ENCODE assay signal across 20 cellular contexts in genomic region chr2:131030478-131030971, GRCh38.
DNase-seq lines count a peak whose midpoint lies in the region; ATAC-seq and TF ChIP-seq lines count a peak whose summit lies in the region.
"Had no signal": no experiment of that assay in that cellular context is flagged by ENCODE, and none has a peak within 500 bp of the region (broad histone marks: within the 10 kb centered on the region; RNA-seq: fewer than 3 reads in every experiment).

No MANE protein-coding gene starts in this region.

- no peak for TF ChIP-seq CTCF in adrenal gland (IDR thresholded peaks at IDR 0.05)

- H3K4me1 Mint-ChIP-seq in activated CD4-positive, alpha-beta T cell treated with anti-CD3 and anti-CD28 coated beads, Interleukin-2, amount 10 ng/mL, durations not matched to agents 7 days and 5 days, result no peaks in the 10 kb centered on the region
- H3K4me1 Mint-ChIP-seq: activated CD4-positive, alpha-beta memory T cell treated with anti-CD3 and anti-CD28 coated beads, Interleukin-2, amount 10 ng/mL, durations not matched to agents 7 days and 5 days had no signal

- no peaks in the 10 kb centered on the region for H3K36me3 ChIP-seq in adrenal gland (replicated peaks in 1 of 2)
- H3K36me3 ChIP-seq: neutrophil had no signal

- WGBS in adrenal gland, 4 donors, result 63 to 74% (median 65%) methylated on average over 10 to 13 of the region's 13 CpGs

- no peak overlapping the region for H3K27ac ChIP-seq in adrenal gland
- H3K27ac ChIP-seq: HL-60, neutrophil, PC-9 had no signal

- intact Hi-C loops in adrenal gland (cut with DNase I), result no loop called here

- no peaks in the 10 kb centered on the region for H3K9me3 Mint-ChIP-seq in activated CD4-positive, alpha-beta T cell treated with anti-CD3 and anti-CD28 coated beads, Interleukin-2, amount 10 ng/mL, durations not matched to agents 7 days and 5 days
- H3K9me3 Mint-ChIP-seq: activated CD4-positive, alpha-beta memory T cell treated with anti-CD3 and anti-CD28 coated beads, Interleukin-2, amount 10 ng/mL, durations not matched to agents 7 days and 5 days; activated T-helper 1 cell treated with anti-CD3 and anti-CD28 coated beads, Interleukin-12 subunit alpha, Interleukin-12 subunit beta, Interleukin-2, Interleukin-4 antibody, amounts not matched to agents 30 ng/mL and 10 ng/mL and 1 ng/mL, durations not matched to agents 14 hours and 24 hours and 36 hours; type B pancreatic cell had no signal

- TF ChIP-seq POLR2A in adrenal gland (IDR thresholded peaks at IDR 0.05), result no peak

- H3K4me1 ChIP-seq in adrenal gland (replicated peaks in 1 of 2), result peaks cover 0 to 3% of the 10 kb centered on the region in 2 donors
- H3K4me1 ChIP-seq: Caco-2 had no signal

- H3K9me3 ChIP-seq in adrenal gland (replicated peaks in 1 of 3), result no peaks in the 10 kb centered on the region
- H3K9me3 ChIP-seq: Caco-2 had no signal

- CTCF ChIA-PET in activated CD4-positive, alpha-beta T cell treated with anti-CD3 and anti-CD28 coated beads, Interleukin-2, amount 10 ng/mL, durations not matched to agents 7 days and 5 days (lab: Charles Lee), result interaction anchor here (1.6 kb wide), 1 partner anchor 11 kb away, joined by 3 read pairs; no protein-coding TSS in a partner anchor

- H3K4me3 Mint-ChIP-seq in activated CD4-positive, alpha-beta T cell treated with anti-CD3 and anti-CD28 coated beads, Interleukin-2, amount 10 ng/mL, durations not matched to agents 7 days and 5 days, result no peak overlapping the region
- H3K4me3 Mint-ChIP-seq: activated CD4-positive, alpha-beta memory T cell treated with anti-CD3 and anti-CD28 coated beads, Interleukin-2, amount 10 ng/mL, durations not matched to agents 7 days and 5 days; activated T-helper 1 cell treated with anti-CD3 and anti-CD28 coated beads, Interleukin-12 subunit alpha, Interleukin-12 subunit beta, Interleukin-2, Interleukin-4 antibody, amounts not matched to agents 30 ng/mL and 10 ng/mL and 1 ng/mL, durations not matched to agents 14 hours and 24 hours and 36 hours; HFFc6; type B pancreatic cell had no signal

- H3K4me3 ChIP-seq in adrenal gland, result no peak overlapping the region
- H3K4me3 ChIP-seq: PC-9 had no signal

- no peak for ATAC-seq in HG03175 (IDR thresholded peaks at IDR 0.05; ENCODE audit: unreplicated experiment)

- H3K36me3 Mint-ChIP-seq in activated CD4-positive, alpha-beta T cell treated with anti-CD3 and anti-CD28 coated beads, Interleukin-2, amount 10 ng/mL, durations not matched to agents 7 days and 5 days (ENCODE audit: low read depth), result no peaks in the 10 kb centered on the region

- peaks cover 43% of the 10 kb centered on the region for H3K27me3 Mint-ChIP-seq in activated CD4-positive, alpha-beta T cell treated with anti-CD3 and anti-CD28 coated beads, Interleukin-2, amount 10 ng/mL, durations not matched to agents 7 days and 5 days

- POLR2A ChIA-PET in activated CD4-positive, alpha-beta T cell treated with anti-CD3 and anti-CD28 coated beads, Interleukin-2, amount 10 ng/mL, durations not matched to agents 7 days and 5 days (lab: Charles Lee), result no interaction called here

- H3K27ac Mint-ChIP-seq in activated CD4-positive, alpha-beta T cell treated with anti-CD3 and anti-CD28 coated beads, Interleukin-2, amount 10 ng/mL, durations not matched to agents 7 days and 5 days, result no peak overlapping the region
- H3K27ac Mint-ChIP-seq: activated CD4-positive, alpha-beta memory T cell treated with anti-CD3 and anti-CD28 coated beads, Interleukin-2, amount 10 ng/mL, durations not matched to agents 7 days and 5 days; activated T-helper 1 cell treated with anti-CD3 and anti-CD28 coated beads, Interleukin-12 subunit alpha, Interleukin-12 subunit beta, Interleukin-2, Interleukin-4 antibody, amounts not matched to agents 30 ng/mL and 10 ng/mL and 1 ng/mL, durations not matched to agents 14 hours and 24 hours and 36 hours; HFFc6; type B pancreatic cell had no signal

- peak; percentile 3 for DNase-seq in activated CD4-positive, alpha-beta T cell treated with anti-CD3 and anti-CD28 coated beads, Interleukin-2, amount 10 ng/mL, durations not matched to agents 7 days and 5 days
- DNase-seq in activated CD4-positive, alpha-beta T cell treated with anti-CD3 and anti-CD28 coated beads for 48 hours, result no peak
- DNase-seq in adrenal gland (peak in 4 of 7 donors; percentile 18 to 73 (median 35)), islet precursor cell (peak; percentile 50), superior temporal gyrus (ENCODE audit: extremely low spot score) (peak; percentile 84), NCI-H748 treated with DMSO at 0.1 percent for 48 hours (lab: John Stamatoyannopoulos, UW) (no peak), H4 (ENCODE audit: low spot score) (no peak)
- DNase-seq: activated CD4-positive, alpha-beta memory T cell treated with anti-CD3 and anti-CD28 coated beads, Interleukin-2, amount 10 ng/mL, durations not matched to agents 7 days and 5 days; Caco-2; foreskin melanocyte; HFFc6; KG1; NCI-H1105 treated with DMSO at 0.1 percent for 48 hours; NCI-H510A; PC-9 had no signal

- peaks cover 2% of the 10 kb centered on the region for H3K27me3 ChIP-seq in adrenal gland

Comparison
In these comparisons a context has a peak if more than half of its experiments do, and no peak if none do; other contexts are left out.
1. DNase-seq: peak in activated CD4-positive, alpha-beta T cell treated with anti-CD3 and anti-CD28 coated beads, Interleukin-2, amount 10 ng/mL, durations not matched to agents 7 days and 5 days (single experiment), adrenal gland (4 of 7), islet precursor cell (single experiment) and superior temporal gyrus (single experiment); none in activated CD4-positive, alpha-beta T cell treated with anti-CD3 and anti-CD28 coated beads for 48 hours (single experiment), NCI-H748 treated with DMSO at 0.1 percent for 48 hours (single experiment) and H4 (single experiment).